8 cellular contexts compared by ENCODE assay signal in the genomic region with DNA sequence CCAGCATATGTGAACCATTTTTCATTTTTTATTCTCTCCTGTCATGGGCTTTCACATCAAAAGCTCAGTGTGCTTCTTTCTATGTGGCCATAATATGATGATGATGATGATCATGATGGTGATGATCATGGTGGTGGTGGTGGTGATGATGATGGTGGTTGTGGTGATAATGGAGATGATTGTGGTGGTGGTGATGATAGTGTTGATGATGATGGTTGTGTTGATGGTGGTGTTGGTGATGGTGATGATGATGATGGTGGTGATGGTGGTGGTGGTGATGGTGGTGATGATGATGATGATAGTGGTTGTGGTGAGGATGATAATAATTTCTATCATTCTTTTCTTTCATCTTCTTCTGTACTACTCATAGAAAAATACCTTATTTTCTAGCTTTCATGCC.
"Had no signal": no experiment of that assay in that cellular context is flagged by ENCODE, and none has a peak within 500 bp of the region (broad histone marks: within the 10 kb centered on the region; RNA-seq: fewer than 3 reads in every experiment).

No MANE protein-coding gene starts in this region.

- DNase-seq: GDM1, GF-D8 had no signal

- H3K4me3 ChIP-seq: GM12878 had no signal

- ATAC-seq: GM12878 had no signal

- FAIRE-seq: G401.6, GM12878, GM12891, GM12892, GM18507, GM19239 had no signal
